ENCODE assay signal across 8 cellular contexts in the genomic region with DNA sequence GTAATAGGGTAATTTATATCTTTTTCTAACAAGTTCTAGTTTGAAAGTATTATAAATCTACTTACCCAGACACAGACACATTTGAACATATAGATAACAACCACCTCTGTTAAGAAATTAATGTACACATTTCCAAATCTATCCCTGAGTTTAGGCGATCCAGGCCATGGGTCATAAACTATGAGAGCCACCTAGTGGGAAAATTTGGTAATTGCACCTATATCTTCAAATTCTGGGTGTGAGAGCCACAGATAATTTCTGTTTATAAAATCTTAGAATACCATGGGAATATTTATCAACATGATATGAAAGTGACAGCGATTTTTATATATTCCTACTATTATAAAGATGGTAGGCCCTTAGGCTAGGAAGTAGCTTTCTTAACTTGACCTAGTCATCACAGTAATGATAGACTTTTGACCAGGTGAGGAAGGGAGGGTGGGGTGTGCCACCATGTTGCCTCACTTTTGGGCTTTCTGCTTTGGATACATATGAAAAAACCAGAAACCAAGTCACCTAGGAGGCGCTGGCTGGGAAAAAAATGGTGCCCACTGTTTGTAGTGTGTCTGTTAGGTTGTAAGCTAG. TPM values are rescaled to one million over a fixed set of nuclear protein-coding genes. Genes with fewer than 3 reads are reported as not detected.
A peak's percentile ranks its signal among the peaks of the same experiment; 100 is the strongest.
DNase-seq lines count a peak whose midpoint lies in the region; ATAC-seq and TF ChIP-seq lines count a peak whose summit lies in the region.

No MANE protein-coding gene starts in this region.

- H3K36me3 ChIP-seq in GM06990 (ENCODE audit: control insufficient read depth, insufficient read depth, low read length), result no peaks in the 10 kb centered on the region

- DNase-seq in AG04449 (ENCODE audit: low read depth, low spot score), result no peak
- DNase-seq in GM06990 (ENCODE audit: extremely low read depth, insufficient read length), result no peak
- DNase-seq in RWPE1 (ENCODE audit: low spot score), result peak; percentile 48
- no peak for DNase-seq in osteocyte (ENCODE audit: extremely low spot score, unreplicated experiment)
- no peak for DNase-seq in stimulated activated CD8-positive, alpha-beta memory T cell treated with anti-CD3 and anti-CD28 coated beads, Interleukin-4, amount 100 ng/mL, for 48 hours

- CTCF ChIA-PET in AG04449 (lab: Yijun Ruan, JAX) (interaction anchor here (0.6 to 4.7 kb wide), 45 partner anchors 8 to 414 kb away, joined by 3 to 79 read pairs (median 4); a partner anchor contains a TSS), RWPE1 (lab: Yijun Ruan, JAX) (interaction anchor here (0.7 to 1.9 kb wide), 2 partner anchors 88 to 176 kb away, joined by 3 to 11 read pairs; no protein-coding TSS in a partner anchor)

- TF ChIP-seq CTCF in AG04449 (IDR thresholded peaks at IDR 0.05; ENCODE audit: insufficient read depth, low read length, missing control alignments), result peak; percentile 48
- TF ChIP-seq CTCF in GM06990 (IDR thresholded peaks at IDR 0.05; ENCODE audit: insufficient read depth, low read length, poor library complexity, severe bottlenecking), result peak; percentile 64
- peak; percentile 89 for TF ChIP-seq CTCF in RWPE1 (conservative IDR thresholded peaks at IDR 0.05; ENCODE audit: low read depth)
- TF ChIP-seq CTCF in osteocyte (IDR thresholded peaks at IDR 0.05), result peak; percentile 82

- H3K9me3 Mint-ChIP-seq in osteocyte (ENCODE audit: unreplicated experiment), result no peaks in the 10 kb centered on the region

- H3K27ac ChIP-seq in RWPE1, result no peak overlapping the region

- peaks cover 22% of the 10 kb centered on the region for H3K4me1 Mint-ChIP-seq in osteocyte (ENCODE audit: unreplicated experiment)

- TF ChIP-seq RAD21 in Ishikawa (IDR thresholded peaks at IDR 0.05; ENCODE audit: low read depth), result peak; percentile 77

- H3K27me3 ChIP-seq in GM06990 (replicated peaks; ENCODE audit: control insufficient read depth, insufficient read depth, low read length), result 0 out of 2 replicates have a peak, but pooled peaks cover 1% of the 10 kb centered on the region

- no peak overlapping the region for H3K4me3 Mint-ChIP-seq in osteocyte (ENCODE audit: unreplicated experiment)

- H3K36me3 Mint-ChIP-seq in osteocyte (ENCODE audit: unreplicated experiment), result no peaks in the 10 kb centered on the region

- no peak overlapping the region for H3K27ac Mint-ChIP-seq in osteocyte (ENCODE audit: unreplicated experiment)

- ATAC-seq in esophagus mucosa (peak; percentile 62), GM19023 (IDR thresholded peaks at IDR 0.05; ENCODE audit: unreplicated experiment) (no peak)

- no peak for TF ChIP-seq EP300 in Ishikawa (IDR thresholded peaks at IDR 0.05; ENCODE audit: borderline replicate concordance)

- H3K27me3 Mint-ChIP-seq in osteocyte (ENCODE audit: unreplicated experiment), result peaks cover 7% of the 10 kb centered on the region

- H3K4me3 ChIP-seq in AG04449 (ENCODE audit: low read depth, low read length), result no peak overlapping the region
- no peak overlapping the region for H3K4me3 ChIP-seq in GM06990 (replicated peaks; ENCODE audit: low read depth, low read length)

- POLR2A ChIA-PET in AG04449 (lab: Yijun Ruan, JAX), result no interaction called here
- POLR2A ChIA-PET in RWPE1 (lab: Yijun Ruan, JAX; ENCODE audit: low non-redundant PET), result no interaction called here

TF ChIP-seq in Ishikawa, 13 proteins besides CTCF, POLR2A, EP300 and RAD21:
- no peak for TF ChIP-seq EGR1 (IDR thresholded peaks at IDR 0.05)
- TF ChIP-seq CEBPB (IDR thresholded peaks at IDR 0.05), result no peak
- no peak for TF ChIP-seq TCF12 (IDR thresholded peaks at IDR 0.05; ENCODE audit: low read depth)
- TF ChIP-seq, protein P1, sequence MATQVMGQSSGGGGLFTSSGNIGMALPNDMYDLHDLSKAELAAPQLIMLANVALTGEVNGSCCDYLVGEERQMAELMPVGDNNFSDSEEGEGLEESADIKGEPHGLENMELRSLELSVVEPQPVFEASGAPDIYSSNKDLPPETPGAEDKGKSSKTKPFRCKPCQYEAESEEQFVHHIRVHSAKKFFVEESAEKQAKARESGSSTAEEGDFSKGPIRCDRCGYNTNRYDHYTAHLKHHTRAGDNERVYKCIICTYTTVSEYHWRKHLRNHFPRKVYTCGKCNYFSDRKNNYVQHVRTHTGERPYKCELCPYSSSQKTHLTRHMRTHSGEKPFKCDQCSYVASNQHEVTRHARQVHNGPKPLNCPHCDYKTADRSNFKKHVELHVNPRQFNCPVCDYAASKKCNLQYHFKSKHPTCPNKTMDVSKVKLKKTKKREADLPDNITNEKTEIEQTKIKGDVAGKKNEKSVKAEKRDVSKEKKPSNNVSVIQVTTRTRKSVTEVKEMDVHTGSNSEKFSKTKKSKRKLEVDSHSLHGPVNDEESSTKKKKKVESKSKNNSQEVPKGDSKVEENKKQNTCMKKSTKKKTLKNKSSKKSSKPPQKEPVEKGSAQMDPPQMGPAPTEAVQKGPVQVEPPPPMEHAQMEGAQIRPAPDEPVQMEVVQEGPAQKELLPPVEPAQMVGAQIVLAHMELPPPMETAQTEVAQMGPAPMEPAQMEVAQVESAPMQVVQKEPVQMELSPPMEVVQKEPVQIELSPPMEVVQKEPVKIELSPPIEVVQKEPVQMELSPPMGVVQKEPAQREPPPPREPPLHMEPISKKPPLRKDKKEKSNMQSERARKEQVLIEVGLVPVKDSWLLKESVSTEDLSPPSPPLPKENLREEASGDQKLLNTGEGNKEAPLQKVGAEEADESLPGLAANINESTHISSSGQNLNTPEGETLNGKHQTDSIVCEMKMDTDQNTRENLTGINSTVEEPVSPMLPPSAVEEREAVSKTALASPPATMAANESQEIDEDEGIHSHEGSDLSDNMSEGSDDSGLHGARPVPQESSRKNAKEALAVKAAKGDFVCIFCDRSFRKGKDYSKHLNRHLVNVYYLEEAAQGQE (IDR thresholded peaks at IDR 0.05; ENCODE audit: low read depth), result no peak
- no peak for TF ChIP-seq TEAD4 (IDR thresholded peaks at IDR 0.05)
- TF ChIP-seq CREB1 (IDR thresholded peaks at IDR 0.05; ENCODE audit: low read depth), result no peak
- TF ChIP-seq FOXM1 (IDR thresholded peaks at IDR 0.05; ENCODE audit: borderline replicate concordance, low read depth), result no peak
- TF ChIP-seq, protein P2, sequence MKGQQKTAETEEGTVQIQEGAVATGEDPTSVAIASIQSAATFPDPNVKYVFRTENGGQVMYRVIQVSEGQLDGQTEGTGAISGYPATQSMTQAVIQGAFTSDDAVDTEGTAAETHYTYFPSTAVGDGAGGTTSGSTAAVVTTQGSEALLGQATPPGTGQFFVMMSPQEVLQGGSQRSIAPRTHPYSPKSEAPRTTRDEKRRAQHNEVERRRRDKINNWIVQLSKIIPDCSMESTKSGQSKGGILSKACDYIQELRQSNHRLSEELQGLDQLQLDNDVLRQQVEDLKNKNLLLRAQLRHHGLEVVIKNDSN (IDR thresholded peaks at IDR 0.05), result no peak
- no peak for TF ChIP-seq ZBTB7A (IDR thresholded peaks at IDR 0.05; ENCODE audit: low read depth)
- no peak for TF ChIP-seq NFIC (IDR thresholded peaks at IDR 0.05)
- TF ChIP-seq YY1 (IDR thresholded peaks at IDR 0.05; ENCODE audit: low read depth), result no peak
TF ChIP-seq in Ishikawa: peak in this region for 0.

RNA-seq across cellular contexts. Expression of a gene that starts 8.0 kb away (rescaled TPM):
- total RNA-seq in esophagus mucosa, result 79.0 TPM
- not detected in 2 replicates for total RNA-seq in osteocyte

RNA-seq across cellular contexts. Expression of a gene that starts 26.6 kb away (rescaled TPM):
- total RNA-seq in esophagus mucosa, result 0.32 TPM
- not detected in 2 replicates for total RNA-seq in osteocyte

RNA-seq across cellular contexts. Expression of a gene that starts 35.5 kb away (rescaled TPM):
- total RNA-seq in esophagus mucosa (82.3 TPM), osteocyte (370 and 412 TPM in 2 replicates)

RNA-seq across cellular contexts. Expression of a gene that starts 54.1 kb away (rescaled TPM):
- 0.44 TPM for total RNA-seq in esophagus mucosa
- total RNA-seq in osteocyte, result 17.0 and 18.4 TPM in 2 replicates

Comparison
In these comparisons a context has a peak if more than half of its experiments do, and no peak if none do; other contexts are left out.
1. RNA of a gene that starts 8.0 kb away (total RNA-seq): 79.0 TPM in esophagus mucosa (single experiment); not detected in osteocyte; every median in the first group is over 10 times any median in the second.
2. Peak in every context shown above with its lines, with median percentiles within 50 percentile points of each other: CTCF ChIP-seq.